ENCODE assay signal across 27 cellular contexts in the genomic region with DNA sequence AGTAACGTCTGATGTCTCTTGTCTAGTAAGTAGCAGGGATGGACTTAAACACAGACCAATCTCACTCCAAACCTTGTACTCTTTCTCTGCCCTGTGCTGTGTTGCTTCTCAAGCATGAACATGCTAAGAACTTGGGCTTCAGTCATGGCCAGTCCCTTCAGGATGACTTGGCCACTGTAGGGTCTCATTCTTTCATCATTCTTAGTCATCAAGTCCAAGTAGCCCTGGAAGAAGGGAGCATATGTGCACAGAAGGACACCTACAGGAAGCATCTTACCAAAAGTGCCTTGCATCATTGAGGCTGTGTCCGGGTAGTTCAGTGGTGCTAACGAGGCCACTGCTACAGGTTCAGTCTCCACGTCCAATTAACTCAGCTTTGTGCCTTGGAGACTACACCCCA.
"Had no signal": no experiment of that assay in that cellular context is flagged by ENCODE, and none has a peak within 500 bp of the region (broad histone marks: within the 10 kb centered on the region; RNA-seq: fewer than 3 reads in every experiment).

No MANE protein-coding gene starts in this region.

- H3K9me3 ChIP-seq: SJCRH30, SK-N-SH had no signal

- H3K36me3 ChIP-seq: brain microvascular endothelial cell, SJCRH30, WERI-Rb-1 had no signal

- ATAC-seq: activated CD4-positive, alpha-beta T cell treated with anti-CD3 and anti-CD28 coated beads for 36 hours; activated T-helper 17 cell treated with anti-CD3 and anti-CD28 coated beads, Interleukin-2, amount 50 U/mL, for 72 hours; Panc1 had no signal

- H3K9ac ChIP-seq: SK-N-SH had no signal

- H3K27me3 ChIP-seq: brain microvascular endothelial cell, SJCRH30 had no signal

- DNase-seq: activated CD4-positive, alpha-beta memory T cell treated with anti-CD3 and anti-CD28 coated beads, Interleukin-2, amount 10 ng/mL, durations not matched to agents 7 days and 5 days; activated CD4-positive, alpha-beta T cell treated with anti-CD3 and anti-CD28 coated beads for 36 hours; activated CD4-positive, alpha-beta T cell treated with anti-CD3 and anti-CD28 coated beads, Interleukin-2, amount 50 U/mL, for 1 hour; activated gamma-delta T cell; activated naive CD4-positive, alpha-beta T cell treated with anti-CD3 and anti-CD28 coated beads, Interleukin-2, amount 10 ng/mL, durations not matched to agents 7 days and 5 days; activated naive CD8-positive, alpha-beta T cell treated with anti-CD3 and anti-CD28 coated beads for 36 hours; activated T-cell treated with anti-CD3 and anti-CD28 coated beads for 4 hours; activated T-cell treated with anti-CD3 and anti-CD28 coated beads, Interleukin-2, amount 50 U/mL, for 48 hours; brain microvascular endothelial cell; caudate nucleus; Karpas-422; MM.1S; NCI-H146; NCI-H187 treated with DMSO at 0.1 percent for 48 hours; NCI-H2081 treated with DMSO at 0.1 percent for 48 hours; NCI-H510A treated with DMSO at 0.1 percent for 48 hours; NCI-H69; NK-92 treated with Interleukin-12 subunit alpha and Interleukin-12 subunit beta, amount 100 ng/mL, for 24 hours; OCI-M1; Right ventricle myocardium superior; RPMI8226; SJCRH30; SK-N-SH; T-helper 1 cell; WERI-Rb-1 had no signal

- H3K27me3 Mint-ChIP-seq: activated CD4-positive, alpha-beta memory T cell treated with anti-CD3 and anti-CD28 coated beads, Interleukin-2, amount 10 ng/mL, durations not matched to agents 7 days and 5 days; activated CD4-positive, alpha-beta T cell treated with anti-CD3 and anti-CD28 coated beads for 36 hours; activated naive CD8-positive, alpha-beta T cell treated with anti-CD3 and anti-CD28 coated beads for 36 hours; activated T-helper 17 cell treated with anti-CD3 and anti-CD28 coated beads, Interleukin-2, amount 50 U/mL, for 72 hours had no signal

- H3K27ac Mint-ChIP-seq: activated CD4-positive, alpha-beta memory T cell treated with anti-CD3 and anti-CD28 coated beads, Interleukin-2, amount 10 ng/mL, durations not matched to agents 7 days and 5 days; activated CD4-positive, alpha-beta T cell treated with anti-CD3 and anti-CD28 coated beads for 36 hours; activated naive CD4-positive, alpha-beta T cell treated with anti-CD3 and anti-CD28 coated beads, Interleukin-2, amount 10 ng/mL, durations not matched to agents 7 days and 5 days; activated naive CD8-positive, alpha-beta T cell treated with anti-CD3 and anti-CD28 coated beads for 36 hours; activated T-helper 17 cell treated with anti-CD3 and anti-CD28 coated beads, Interleukin-2, amount 50 U/mL, for 72 hours had no signal

- H3K27ac ChIP-seq: brain microvascular endothelial cell, SJCRH30, WERI-Rb-1 had no signal

- H3K9me3 Mint-ChIP-seq: activated CD4-positive, alpha-beta memory T cell treated with anti-CD3 and anti-CD28 coated beads, Interleukin-2, amount 10 ng/mL, durations not matched to agents 7 days and 5 days; activated naive CD4-positive, alpha-beta T cell treated with anti-CD3 and anti-CD28 coated beads, Interleukin-2, amount 10 ng/mL, durations not matched to agents 7 days and 5 days; activated naive CD8-positive, alpha-beta T cell treated with anti-CD3 and anti-CD28 coated beads for 36 hours; activated T-helper 17 cell treated with anti-CD3 and anti-CD28 coated beads, Interleukin-2, amount 50 U/mL, for 72 hours had no signal

- H3K4me3 ChIP-seq: SJCRH30 had no signal

- H3K36me3 Mint-ChIP-seq: activated naive CD4-positive, alpha-beta T cell treated with anti-CD3 and anti-CD28 coated beads, Interleukin-2, amount 10 ng/mL, durations not matched to agents 7 days and 5 days; activated naive CD8-positive, alpha-beta T cell treated with anti-CD3 and anti-CD28 coated beads for 36 hours had no signal

- H3K4me3 Mint-ChIP-seq: activated CD4-positive, alpha-beta memory T cell treated with anti-CD3 and anti-CD28 coated beads, Interleukin-2, amount 10 ng/mL, durations not matched to agents 7 days and 5 days; activated CD4-positive, alpha-beta T cell treated with anti-CD3 and anti-CD28 coated beads for 36 hours; activated naive CD4-positive, alpha-beta T cell treated with anti-CD3 and anti-CD28 coated beads, Interleukin-2, amount 10 ng/mL, durations not matched to agents 7 days and 5 days; activated naive CD8-positive, alpha-beta T cell treated with anti-CD3 and anti-CD28 coated beads for 36 hours; activated T-helper 17 cell treated with anti-CD3 and anti-CD28 coated beads, Interleukin-2, amount 50 U/mL, for 72 hours had no signal

- H3K4me2 ChIP-seq: SK-N-SH had no signal
